Comparison of ENCODE assay signal across 16 cellular contexts in the genomic region with DNA sequence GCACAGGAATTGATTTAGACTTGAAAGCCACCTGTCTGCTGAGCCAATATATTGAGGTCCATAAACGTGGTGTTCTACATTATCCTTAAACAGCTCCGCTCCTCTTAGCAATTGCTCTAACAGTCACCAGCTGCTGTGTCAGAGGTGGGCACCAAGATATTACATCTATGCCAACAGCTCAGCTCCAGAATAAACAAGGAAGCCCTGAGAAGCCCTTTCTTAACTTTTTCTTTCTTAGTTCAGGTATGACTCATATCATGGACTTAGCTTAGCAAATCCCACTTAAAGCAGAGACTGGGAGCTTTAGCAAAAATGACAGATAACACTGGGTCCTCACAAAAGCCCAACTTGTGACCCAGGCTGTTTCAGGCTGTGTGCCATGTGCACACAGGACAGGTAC.
DNase-seq lines count a peak whose midpoint lies in the region; ATAC-seq, FAIRE-seq and TF ChIP-seq lines count a peak whose summit lies in the region.
"Had no signal": no experiment of that assay in that cellular context is flagged by ENCODE, and none has a peak within 500 bp of the region (broad histone marks: within the 10 kb centered on the region; RNA-seq: fewer than 3 reads in every experiment).

No MANE protein-coding gene starts in this region.

- H3K36me3 ChIP-seq in mammary epithelial cell (ENCODE audit: insufficient read depth, low read length): no peaks in the 10 kb centered on the region
- H3K36me3 ChIP-seq: vagina had no signal

- no peaks in the 10 kb centered on the region for H3K79me2 ChIP-seq in mammary epithelial cell (ENCODE audit: insufficient read depth, low read length)

- no peak overlapping the region for H3K4me3 ChIP-seq in AG10803 (ENCODE audit: low read length)
- no peak overlapping the region for H3K4me3 ChIP-seq in mammary epithelial cell (replicated peaks in 1 of 3; ENCODE audit: insufficient read depth in 1 of 3, low read depth in 2 of 3, low read length in 3 of 3)
- H3K4me3 ChIP-seq: vagina had no signal

- no peak overlapping the region for H2AFZ ChIP-seq in mammary epithelial cell (ENCODE audit: low read depth, low read length)

- in situ Hi-C loops in mammary epithelial cell (cut with MboI; ENCODE audit: low sequenced_read_pairs in 2 of 2): no loop called here

- no peaks in the 10 kb centered on the region for H4K20me1 ChIP-seq in mammary epithelial cell (ENCODE audit: insufficient read depth, low read length)

- CTCF ChIA-PET in mammary epithelial cell (lab: Charles Lee; ENCODE audit: low non-redundant PET): no interaction called here

- DNase-seq in AG10803 (ENCODE audit: low read depth) (peak; percentile 16), HTR-8/SVneo (ENCODE audit: insufficient read length, low spot score) (peak; percentile 12), mammary epithelial cell (peak; percentile 18), hepatic stellate cell (ENCODE audit: low spot score) (peak; percentile 10), NCI-H1436 (lab: John Stamatoyannopoulos, UW) (no peak)
- no peak for DNase-seq in activated CD4-positive, CD25-positive, alpha-beta regulatory T cell (lab: John Stamatoyannopoulos, UW)
- DNase-seq: activated CD4-positive, alpha-beta T cell treated with anti-CD3 and anti-CD28 coated beads, Interleukin-2, amount 10 ng/mL, durations not matched to agents 24 days and 14 days; activated T-cell treated with anti-CD3 and anti-CD28 coated beads, Interleukin-2, amount 50 U/mL, for 1 hour; left colon; NCI-H1048; NCI-H2171 treated with DMSO at 0.1 percent for 48 hours; posterior cingulate gyrus; SHP77 treated with DMSO at 0.1 percent for 48 hours had no signal

- no peak overlapping the region for H3K9ac ChIP-seq in mammary epithelial cell (ENCODE audit: insufficient read depth, low read length)

- dilution Hi-C loops in mammary epithelial cell (cut with HindIII; ENCODE audit: low sequenced_read_pairs): no loop called here

- no peak for TF ChIP-seq CTCF in AG10803 (conservative IDR thresholded peaks at IDR 0.05; ENCODE audit: low read length)
- no peak for TF ChIP-seq CTCF in mammary epithelial cell (conservative IDR thresholded peaks at IDR 0.05 in 1 of 2, IDR thresholded peaks at IDR 0.05 in 1 of 2; ENCODE audit: extremely low read depth in 1 of 2, insufficient read depth in 1 of 2, low read depth in 1 of 2, low read length in 2 of 2)

- no peak overlapping the region for H3K27ac ChIP-seq in mammary epithelial cell (ENCODE audit: insufficient read depth, low read depth, low read length)
- H3K27ac ChIP-seq: vagina had no signal

- ATAC-seq in GM21381 (IDR thresholded peaks at IDR 0.05; ENCODE audit: unreplicated experiment): no peak
- ATAC-seq in GM19023 (IDR thresholded peaks at IDR 0.05; ENCODE audit: unreplicated experiment): no peak
- ATAC-seq: left colon had no signal

- no peaks in the 10 kb centered on the region for H3K9me3 ChIP-seq in mammary epithelial cell (replicated peaks; ENCODE audit: insufficient read depth, low read length)
- H3K9me3 ChIP-seq: vagina had no signal

- no peak for FAIRE-seq in HTR-8/SVneo (lab: Jason Lieb, UNC)

- no peaks in the 10 kb centered on the region for H3K27me3 ChIP-seq in mammary epithelial cell (ENCODE audit: insufficient read depth, low read length)
- H3K27me3 ChIP-seq: vagina had no signal

- H3K4me2 ChIP-seq in mammary epithelial cell (ENCODE audit: insufficient read depth, low read depth, low read length): no peak overlapping the region

- WGBS in mammary epithelial cell (ENCODE audit: low coverage, missing lambda C conversion rate): 95% methylated on average over 2 of the region's 2 CpGs

- no peaks in the 10 kb centered on the region for H3K4me1 ChIP-seq in mammary epithelial cell (ENCODE audit: insufficient read depth, low read length)
- H3K4me1 ChIP-seq: vagina had no signal

- no TSS peak for BruUV-seq in mammary epithelial cell (replicated peaks; lab: Mats Ljungman, UMichigan)

- intact Hi-C loops in mammary epithelial cell (cut with micrococcal nuclease): no loop called here

Comparison
In these comparisons a context has a peak if more than half of its experiments do, and no peak if none do; other contexts are left out.
1. DNase-seq: peak in AG10803 (single experiment), HTR-8/SVneo (single experiment), mammary epithelial cell (single experiment) and hepatic stellate cell (single experiment); none in activated CD4-positive, CD25-positive, alpha-beta regulatory T cell (0 of 4) and NCI-H1436 (single experiment).